ENCODE assay signal across 1 cellular context in genomic region chr12:107685360-107686248, GRCh38.
TF ChIP-seq lines count a peak whose summit lies in the region.

Gene PWP1, plus strand, starts transcription at chr12:107685799. Its CDS starts 101 bp downstream, at chr12:107685900.

TF ChIP-seq in HepG2, 621 proteins besides CTCF, POLR2A, EP300 and RAD21 (continued from another document and continues in another):
- TF ChIP-seq ZBTB40 (IDR thresholded peaks at IDR 0.05) (no peak), ZBTB40 (CRISPR knock-in tag; IDR thresholded peaks at IDR 0.05) (peak; percentile 88), FOXK2 (IDR thresholded peaks at IDR 0.05) (peak; percentile 86), ZNF83 (CRISPR knock-in tag; IDR thresholded peaks at IDR 0.05; ENCODE audit: borderline replicate concordance) (no peak), ZNF703 (CRISPR knock-in tag; IDR thresholded peaks at IDR 0.05; ENCODE audit: borderline replicate concordance) (0 out of 2 replicates have a peak, but pooled peaks have one; percentile 26), ZNF136 (CRISPR knock-in tag; IDR thresholded peaks at IDR 0.05; ENCODE audit: low read depth) (peak; percentile 89; the same call in 1 of the 2 replicates), ZNF839 (CRISPR knock-in tag; IDR thresholded peaks at IDR 0.05; ENCODE audit: borderline replicate concordance) (no peak), ZNF468 (CRISPR knock-in tag; IDR thresholded peaks at IDR 0.05) (no peak), KLF9 (CRISPR knock-in tag; IDR thresholded peaks at IDR 0.05; ENCODE audit: low read depth) (no peak), RXRA (CRISPR knock-in tag; IDR thresholded peaks at IDR 0.05) (peak; percentile 83), NFKBIZ (CRISPR knock-in tag; IDR thresholded peaks at IDR 0.05) (peak; percentile 58), HCFC1 (IDR thresholded peaks at IDR 0.05; ENCODE audit: low read depth, low read length) (peak; percentile 76), ZNF331 (CRISPR knock-in tag; IDR thresholded peaks at IDR 0.05) (peak; percentile 83; the same call in 1 of the 2 replicates), TEAD3 (CRISPR knock-in tag; optimal IDR thresholded peaks at IDR 0.05; ENCODE audit: borderline replicate concordance) (peak; percentile 57), NR2F1 (CRISPR knock-in tag; IDR thresholded peaks at IDR 0.05) (0 out of 4 replicates have a peak, but pooled peaks of 1 of the 2 experiments have one; percentile 24), CBFB (CRISPR knock-in tag; IDR thresholded peaks at IDR 0.05) (peak; percentile 79; the same call in 1 of the 2 replicates), ZNF891 (CRISPR knock-in tag; IDR thresholded peaks at IDR 0.05) (peak; percentile 99), HNF4G (IDR thresholded peaks at IDR 0.05; ENCODE audit: borderline replicate concordance, low read depth, low read length) (peak; percentile 4; the same call in 1 of the 2 replicates), HNF4G (CRISPR knock-in tag; IDR thresholded peaks at IDR 0.05; ENCODE audit: borderline replicate concordance, low read depth) (no peak), KDM2A (CRISPR knock-in tag; IDR thresholded peaks at IDR 0.05; ENCODE audit: borderline replicate concordance, low read depth) (peak; percentile 91), ZNF432 (CRISPR knock-in tag; IDR thresholded peaks at IDR 0.05; ENCODE audit: borderline replicate concordance) (0 out of 2 replicates have a peak, but pooled peaks have one; percentile 55), KAT7 (CRISPR knock-in tag; IDR thresholded peaks at IDR 0.05; ENCODE audit: borderline replicate concordance) (peak; percentile 95), ZNF317 (CRISPR knock-in tag; IDR thresholded peaks at IDR 0.05) (peak; percentile 43; the same call in 1 of the 2 replicates), EEA1 (CRISPR knock-in tag; IDR thresholded peaks at IDR 0.05; ENCODE audit: borderline replicate concordance) (0 out of 2 replicates have a peak, but pooled peaks have one; percentile 32), ZNF383 (CRISPR knock-in tag; IDR thresholded peaks at IDR 0.05; ENCODE audit: borderline replicate concordance) (no peak), FOXM1 (CRISPR knock-in tag; IDR thresholded peaks at IDR 0.05) (no peak), ZNF256 (CRISPR knock-in tag; conservative IDR thresholded peaks at IDR 0.05) (peak; percentile 80; the same call in 1 of the 2 replicates), TRAFD1 (CRISPR knock-in tag; IDR thresholded peaks at IDR 0.05; ENCODE audit: borderline replicate concordance) (peak; percentile 98; the same call in 1 of the 2 replicates), ELF3 (CRISPR knock-in tag; IDR thresholded peaks at IDR 0.05) (peak; percentile 68), ZNF644 (CRISPR knock-in tag; IDR thresholded peaks at IDR 0.05; ENCODE audit: low read depth) (no peak), ZNF101 (CRISPR knock-in tag; IDR thresholded peaks at IDR 0.05; ENCODE audit: borderline replicate concordance, low read depth) (0 out of 2 replicates have a peak, but pooled peaks have one; percentile 40), ZNF788 (CRISPR knock-in tag; IDR thresholded peaks at IDR 0.05; ENCODE audit: borderline replicate concordance) (peak; percentile 89; the same call in 1 of the 2 replicates), CC2D1A (CRISPR knock-in tag; IDR thresholded peaks at IDR 0.05) (0 out of 2 replicates have a peak, but pooled peaks have one; percentile 30), ZNF782 (CRISPR knock-in tag; IDR thresholded peaks at IDR 0.05; ENCODE audit: borderline replicate concordance) (peak; percentile 70; the same call in 1 of the 2 replicates), ZNF12 (CRISPR knock-in tag; IDR thresholded peaks at IDR 0.05) (no peak; the same call in 1 of the 2 replicates), FOSL1 (CRISPR knock-in tag; IDR thresholded peaks at IDR 0.05; ENCODE audit: borderline replicate concordance) (no peak), ZNF512 (CRISPR knock-in tag; IDR thresholded peaks at IDR 0.05) (no peak), THAP8 (CRISPR knock-in tag; IDR thresholded peaks at IDR 0.05; ENCODE audit: borderline replicate concordance) (peak; percentile 86; the same call in 1 of the 2 replicates), PRPF4 (IDR thresholded peaks at IDR 0.05; ENCODE audit: low read depth, low read length, poor library complexity, severe bottlenecking) (no peak), ZNF646 (CRISPR knock-in tag; IDR thresholded peaks at IDR 0.05) (no peak), ZNF484 (CRISPR knock-in tag; IDR thresholded peaks at IDR 0.05; ENCODE audit: borderline replicate concordance, low read depth) (no peak), RBM39 (IDR thresholded peaks at IDR 0.05; ENCODE audit: low read depth, low read length, poor library complexity, severe bottlenecking) (peak; percentile 52)
